ENCODE assay signal across 2 cellular contexts in the genomic region with DNA sequence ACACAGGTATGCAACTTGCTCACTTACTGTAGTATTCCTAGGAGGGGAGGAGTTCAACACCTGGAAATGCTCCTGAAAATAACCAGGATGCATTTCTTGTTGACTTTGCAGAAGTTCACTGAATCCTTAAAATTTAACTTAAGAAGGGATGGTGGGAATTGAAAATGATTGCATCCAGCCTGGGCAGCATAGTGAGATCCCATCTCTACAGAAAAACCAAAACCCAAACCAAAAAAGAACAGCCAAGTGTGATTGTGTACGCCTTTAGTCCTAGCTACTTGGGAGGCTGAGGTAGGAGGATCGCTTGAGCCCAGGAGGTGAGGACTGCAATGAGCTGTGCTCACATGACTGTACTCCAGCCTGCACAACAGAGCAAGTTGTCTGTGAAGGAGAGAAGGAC.
TF ChIP-seq lines count a peak whose summit lies in the region.

No MANE protein-coding gene starts in this region.

TF ChIP-seq in HepG2, 621 proteins besides CTCF, POLR2A, EP300 and RAD21:
- TF ChIP-seq ATAD3A (CRISPR knock-in tag; IDR thresholded peaks at IDR 0.05): no peak
- peak; percentile 40; the same call in 1 of the 2 replicates for TF ChIP-seq ZNF121 (CRISPR knock-in tag; IDR thresholded peaks at IDR 0.05)
TF ChIP-seq in HepG2: peak in this region for 1.

TF ChIP-seq in H1, 55 proteins besides CTCF, POLR2A, EP300 and RAD21:
- TF ChIP-seq TAF7 (optimal IDR thresholded peaks at IDR 0.05; ENCODE audit: borderline replicate concordance, low read depth, low read length) (no peak), RNF2 (IDR thresholded peaks at IDR 0.05; ENCODE audit: borderline replicate concordance, low read depth, low read length, missing control alignments, poor library complexity, severe bottlenecking) (no peak), HDAC6 (IDR thresholded peaks at IDR 0.05; ENCODE audit: low read depth, low read length) (no peak), JUND (IDR thresholded peaks at IDR 0.05; ENCODE audit: low read length) (no peak), SIX5 (IDR thresholded peaks at IDR 0.05; ENCODE audit: low read depth, low read length) (no peak), SP2 (IDR thresholded peaks at IDR 0.05; ENCODE audit: low read length) (no peak), MAFK (IDR thresholded peaks at IDR 0.05; ENCODE audit: low read depth, low read length) (no peak), CREB1 (IDR thresholded peaks at IDR 0.05) (no peak), KDM5A (IDR thresholded peaks at IDR 0.05; ENCODE audit: low read length) (no peak), JUN (IDR thresholded peaks at IDR 0.05; ENCODE audit: low read depth, low read length) (no peak), SUZ12 (IDR thresholded peaks at IDR 0.05; ENCODE audit: low read length) (no peak), KDM4A (IDR thresholded peaks at IDR 0.05; ENCODE audit: low read depth, low read length, severe bottlenecking) (no peak), TBP (IDR thresholded peaks at IDR 0.05; ENCODE audit: low read depth, low read length) (no peak), EZH2 (IDR thresholded peaks at IDR 0.05; ENCODE audit: low read depth, low read length, severe bottlenecking) (no peak), SRF (IDR thresholded peaks at IDR 0.05; ENCODE audit: low read depth, low read length) (no peak), CHD7 (IDR thresholded peaks at IDR 0.05; ENCODE audit: insufficient replicate concordance, low read length) (no peak)
- TF ChIP-seq, protein P1, sequence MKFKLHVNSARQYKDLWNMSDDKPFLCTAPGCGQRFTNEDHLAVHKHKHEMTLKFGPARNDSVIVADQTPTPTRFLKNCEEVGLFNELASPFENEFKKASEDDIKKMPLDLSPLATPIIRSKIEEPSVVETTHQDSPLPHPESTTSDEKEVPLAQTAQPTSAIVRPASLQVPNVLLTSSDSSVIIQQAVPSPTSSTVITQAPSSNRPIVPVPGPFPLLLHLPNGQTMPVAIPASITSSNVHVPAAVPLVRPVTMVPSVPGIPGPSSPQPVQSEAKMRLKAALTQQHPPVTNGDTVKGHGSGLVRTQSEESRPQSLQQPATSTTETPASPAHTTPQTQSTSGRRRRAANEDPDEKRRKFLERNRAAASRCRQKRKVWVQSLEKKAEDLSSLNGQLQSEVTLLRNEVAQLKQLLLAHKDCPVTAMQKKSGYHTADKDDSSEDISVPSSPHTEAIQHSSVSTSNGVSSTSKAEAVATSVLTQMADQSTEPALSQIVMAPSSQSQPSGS (IDR thresholded peaks at IDR 0.05; ENCODE audit: low read length): no peak
